13 cellular contexts compared by ENCODE assay signal in the genomic region with DNA sequence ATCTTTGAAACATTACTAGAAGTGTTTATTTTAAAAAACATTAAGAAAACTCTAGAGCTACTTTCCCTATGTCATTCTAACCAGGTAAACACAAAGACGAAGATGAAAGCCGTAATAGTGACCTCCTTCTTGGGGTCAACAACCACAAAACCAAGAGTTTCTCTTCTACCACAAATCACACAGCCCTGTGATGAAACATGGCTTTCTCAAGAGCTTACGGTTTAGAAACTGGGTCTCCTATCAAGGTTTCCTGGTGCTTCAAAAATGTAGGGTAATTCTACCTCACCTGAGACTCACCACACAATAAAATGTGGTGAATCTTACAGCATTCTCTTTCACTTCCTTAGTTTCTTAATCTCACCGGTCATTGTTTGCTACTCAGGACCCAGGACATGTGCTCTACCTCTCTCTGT. TPM values are rescaled to one million over a fixed set of nuclear protein-coding genes. Genes with fewer than 3 reads are reported as not detected.
DNase-seq lines count a peak whose midpoint lies in the region; ATAC-seq and TF ChIP-seq lines count a peak whose summit lies in the region.
"Had no signal": no experiment of that assay in that cellular context is flagged by ENCODE, and none has a peak within 500 bp of the region (broad histone marks: within the 10 kb centered on the region; RNA-seq: fewer than 3 reads in every experiment).

No MANE protein-coding gene starts in this region.

- no peak for TF ChIP-seq CTCF in GM20000 (IDR thresholded peaks at IDR 0.05; ENCODE audit: extremely low read depth, missing control alignments)

- peaks cover 15% of the 10 kb centered on the region for H3K27me3 Mint-ChIP-seq in T-helper 17 cell

- H3K27ac Mint-ChIP-seq in T-helper 17 cell = no peak overlapping the region
- H3K27ac Mint-ChIP-seq: neural progenitor cell had no signal

- H3K4me3 Mint-ChIP-seq in T-helper 17 cell = no peak overlapping the region
- H3K4me3 Mint-ChIP-seq: neural progenitor cell had no signal

- ATAC-seq in GM18505 (IDR thresholded peaks at IDR 0.05; ENCODE audit: unreplicated experiment) (peak; percentile 80), HG03060 (IDR thresholded peaks at IDR 0.05; ENCODE audit: low read depth, unreplicated experiment) (peak; percentile 45), SK-N-SH treated with all-trans-retinoic acid at 6 μM for 48 hours (no peak), T-helper 17 cell (no peak)

- H3K4me1 Mint-ChIP-seq in T-helper 17 cell = no peaks in the 10 kb centered on the region
- H3K4me1 Mint-ChIP-seq: neural progenitor cell had no signal

- peak; percentile 28 for DNase-seq in GM20000 (ENCODE audit: low spot score)
- DNase-seq in RPMI8226 = peak; percentile 4
- no peak for DNase-seq in AML-193 (lab: John Stamatoyannopoulos, UW)
- no peak for DNase-seq in NCI-H774 (lab: John Stamatoyannopoulos, UW)
- DNase-seq in T-helper 17 cell = no peak
- DNase-seq: GF-D8, NCI-H1092 had no signal

- peaks cover under 1% of the 10 kb centered on the region for H3K36me3 Mint-ChIP-seq in T-helper 17 cell (ENCODE audit: low read depth)
- H3K36me3 Mint-ChIP-seq: neural progenitor cell had no signal

- no peaks in the 10 kb centered on the region for H3K9me3 ChIP-seq in T-helper 17 cell (ENCODE audit: control insufficient read depth, low read length, poor library complexity, severe bottlenecking)
- H3K9me3 ChIP-seq: BLaER1 had no signal

- no peak for TF ChIP-seq POLR2A in GM18505 (IDR thresholded peaks at IDR 0.05; ENCODE audit: borderline replicate concordance, extremely low read depth, insufficient read depth, insufficient read length)

TF ChIP-seq in SK-N-SH treated with all-trans-retinoic acid at 6 μM for 48 hours, 23 proteins besides CTCF, POLR2A, EP300 and RAD21:
- TF ChIP-seq BACH2 (CRISPR knock-in tag; IDR thresholded peaks at IDR 0.05; ENCODE audit: borderline replicate concordance) (no peak), ZC3H10 (CRISPR knock-in tag; IDR thresholded peaks at IDR 0.05) (no peak), ZFP3 (CRISPR knock-in tag; IDR thresholded peaks at IDR 0.05) (no peak), ARNTL (CRISPR knock-in tag; IDR thresholded peaks at IDR 0.05; ENCODE audit: borderline replicate concordance, low read depth) (no peak), OSR1 (CRISPR knock-in tag; IDR thresholded peaks at IDR 0.05) (no peak), ZNF70 (CRISPR knock-in tag; IDR thresholded peaks at IDR 0.05) (no peak), ZFP30 (CRISPR knock-in tag; IDR thresholded peaks at IDR 0.05) (no peak), PPARA (CRISPR knock-in tag; IDR thresholded peaks at IDR 0.05; ENCODE audit: borderline replicate concordance) (no peak), ESRRG (CRISPR knock-in tag; IDR thresholded peaks at IDR 0.05) (no peak), CSDC2 (CRISPR knock-in tag; IDR thresholded peaks at IDR 0.05) (no peak)
- TF ChIP-seq, protein P1, sequence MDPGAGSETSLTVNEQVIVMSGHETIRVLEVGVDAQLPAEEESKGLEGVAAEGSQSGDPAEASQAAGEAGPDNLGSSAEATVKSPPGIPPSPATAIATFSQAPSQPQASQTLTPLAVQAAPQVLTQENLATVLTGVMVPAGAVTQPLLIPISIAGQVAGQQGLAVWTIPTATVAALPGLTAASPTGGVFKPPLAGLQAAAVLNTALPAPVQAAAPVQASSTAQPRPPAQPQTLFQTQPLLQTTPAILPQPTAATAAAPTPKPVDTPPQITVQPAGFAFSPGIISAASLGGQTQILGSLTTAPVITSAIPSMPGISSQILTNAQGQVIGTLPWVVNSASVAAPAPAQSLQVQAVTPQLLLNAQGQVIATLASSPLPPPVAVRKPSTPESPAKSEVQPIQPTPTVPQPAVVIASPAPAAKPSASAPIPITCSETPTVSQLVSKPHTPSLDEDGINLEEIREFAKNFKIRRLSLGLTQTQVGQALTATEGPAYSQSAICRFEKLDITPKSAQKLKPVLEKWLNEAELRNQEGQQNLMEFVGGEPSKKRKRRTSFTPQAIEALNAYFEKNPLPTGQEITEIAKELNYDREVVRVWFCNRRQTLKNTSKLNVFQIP (CRISPR knock-in tag; IDR thresholded peaks at IDR 0.05; ENCODE audit: borderline replicate concordance, low read depth) = no peak
- TF ChIP-seq, protein P2, sequence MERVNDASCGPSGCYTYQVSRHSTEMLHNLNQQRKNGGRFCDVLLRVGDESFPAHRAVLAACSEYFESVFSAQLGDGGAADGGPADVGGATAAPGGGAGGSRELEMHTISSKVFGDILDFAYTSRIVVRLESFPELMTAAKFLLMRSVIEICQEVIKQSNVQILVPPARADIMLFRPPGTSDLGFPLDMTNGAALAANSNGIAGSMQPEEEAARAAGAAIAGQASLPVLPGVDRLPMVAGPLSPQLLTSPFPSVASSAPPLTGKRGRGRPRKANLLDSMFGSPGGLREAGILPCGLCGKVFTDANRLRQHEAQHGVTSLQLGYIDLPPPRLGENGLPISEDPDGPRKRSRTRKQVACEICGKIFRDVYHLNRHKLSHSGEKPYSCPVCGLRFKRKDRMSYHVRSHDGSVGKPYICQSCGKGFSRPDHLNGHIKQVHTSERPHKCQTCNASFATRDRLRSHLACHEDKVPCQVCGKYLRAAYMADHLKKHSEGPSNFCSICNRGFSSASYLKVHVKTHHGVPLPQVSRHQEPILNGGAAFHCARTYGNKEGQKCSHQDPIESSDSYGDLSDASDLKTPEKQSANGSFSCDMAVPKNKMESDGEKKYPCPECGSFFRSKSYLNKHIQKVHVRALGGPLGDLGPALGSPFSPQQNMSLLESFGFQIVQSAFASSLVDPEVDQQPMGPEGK (CRISPR knock-in tag; IDR thresholded peaks at IDR 0.05; ENCODE audit: borderline replicate concordance) = no peak

RNA-seq across cellular contexts. Expression of a gene that starts 50.9 kb away (rescaled TPM):
- under 1 TPM; 0.07 to 0.26 TPM for total RNA-seq in T-helper 17 cell
- total RNA-seq: T-helper 2 cell treated with Interferon-gamma antibody and Interleukin-4, amounts not matched to agents 100 ng/mL and 5 ng/mL, for 36 hours had no signal

Comparison
In these comparisons a context has a peak if more than half of its experiments do, and no peak if none do; other contexts are left out.
1. ATAC-seq: peak in GM18505 (single experiment) and HG03060 (single experiment); none in SK-N-SH treated with all-trans-retinoic acid at 6 μM for 48 hours (single experiment) and T-helper 17 cell (single experiment).
2. DNase-seq: peak in GM20000 (single experiment) and RPMI8226 (single experiment); none in AML-193 (0 of 2), NCI-H774 (single experiment) and T-helper 17 cell (0 of 3).